Comparison of ENCODE assay signal across 27 cellular contexts in the genomic region with DNA sequence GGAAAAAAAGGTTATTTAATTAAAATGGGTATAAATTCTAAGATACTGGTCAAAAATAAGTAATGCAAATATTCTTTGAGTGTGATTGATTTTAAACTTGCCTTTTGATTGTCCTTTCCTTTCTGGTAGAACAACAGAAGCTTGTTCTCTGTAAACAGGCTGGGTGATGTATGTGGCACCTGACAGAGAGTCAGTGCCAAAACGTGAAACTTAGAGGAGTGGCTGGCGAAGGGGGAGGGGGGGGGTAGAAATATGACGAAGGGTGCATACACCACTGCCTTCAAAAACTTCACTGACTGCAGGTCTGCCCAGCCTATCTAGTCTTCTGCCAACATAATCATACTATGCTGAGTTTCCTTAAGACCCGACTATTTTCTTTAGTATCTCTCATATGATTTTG.
"Had no signal": no experiment of that assay in that cellular context is flagged by ENCODE, and none has a peak within 500 bp of the region (broad histone marks: within the 10 kb centered on the region; RNA-seq: fewer than 3 reads in every experiment).

No MANE protein-coding gene starts in this region.

- H3K27ac ChIP-seq: ascending aorta, cardiac muscle cell, PC-9 had no signal

- H3K27ac Mint-ChIP-seq: activated CD4-positive, alpha-beta T cell treated with anti-CD3 and anti-CD28 coated beads, Interleukin-2, amount 10 ng/mL, durations not matched to agents 24 days and 14 days; activated CD8-positive, alpha-beta memory T cell treated with anti-CD3 and anti-CD28 coated beads, Interleukin-2, amount 10 ng/mL, durations not matched to agents 7 days and 5 days; activated naive CD4-positive, alpha-beta T cell treated with anti-CD3 and anti-CD28 coated beads, Interleukin-2, amount 50 U/mL, for 72 hours; activated naive CD8-positive, alpha-beta T cell treated with anti-CD3 and anti-CD28 coated beads, Interleukin-2, amount 50 U/mL, for 24 hours; activated T-cell treated with anti-CD3 and anti-CD28 coated beads, Interleukin-2, amount 50 U/mL, for 24 hours; activated T-helper 1 cell treated with anti-CD3 and anti-CD28 coated beads, Interleukin-12 subunit alpha, Interleukin-12 subunit beta, Interleukin-2, Interleukin-4 antibody, amounts not matched to agents 30 ng/mL and 10 ng/mL and 1 ng/mL, durations not matched to agents 14 hours and 24 hours and 36 hours; T-helper 1 cell treated with Interleukin-12 subunit alpha and Interleukin-12 subunit beta and Interleukin-4 antibody, amounts not matched to agents 30 μg/mL and 1 μg/mL, for 36 hours; WTC11 had no signal

- FAIRE-seq: K562 had no signal

- H3K4me3 Mint-ChIP-seq: activated CD4-positive, alpha-beta T cell treated with anti-CD3 and anti-CD28 coated beads, Interleukin-2, amount 10 ng/mL, durations not matched to agents 24 days and 14 days; activated CD8-positive, alpha-beta memory T cell treated with anti-CD3 and anti-CD28 coated beads, Interleukin-2, amount 10 ng/mL, durations not matched to agents 7 days and 5 days; activated naive CD8-positive, alpha-beta T cell treated with anti-CD3 and anti-CD28 coated beads, Interleukin-2, amount 50 U/mL, for 24 hours; activated T-cell treated with anti-CD3 and anti-CD28 coated beads, Interleukin-2, amount 50 U/mL, for 24 hours; activated T-helper 1 cell treated with anti-CD3 and anti-CD28 coated beads, Interleukin-12 subunit alpha, Interleukin-12 subunit beta, Interleukin-2, Interleukin-4 antibody, amounts not matched to agents 30 ng/mL and 10 ng/mL and 1 ng/mL, durations not matched to agents 14 hours and 24 hours and 36 hours; brain; T-helper 1 cell treated with Interleukin-12 subunit alpha and Interleukin-12 subunit beta and Interleukin-4 antibody, amounts not matched to agents 30 μg/mL and 1 μg/mL, for 36 hours; WTC11 had no signal

- ATAC-seq: activated CD8-positive, alpha-beta memory T cell treated with anti-CD3 and anti-CD28 coated beads, Interleukin-2, amount 10 ng/mL, durations not matched to agents 7 days and 5 days; activated naive CD4-positive, alpha-beta T cell treated with anti-CD3 and anti-CD28 coated beads, Interleukin-2, amount 50 U/mL, for 72 hours; activated naive CD8-positive, alpha-beta T cell treated with anti-CD3 and anti-CD28 coated beads, Interleukin-2, amount 50 U/mL, for 24 hours; K562; Right ventricle myocardium inferior; SK-N-SH treated with all-trans-retinoic acid at 6 μM for 48 hours; WTC11 had no signal

- H3K27me3 Mint-ChIP-seq: activated CD4-positive, alpha-beta T cell treated with anti-CD3 and anti-CD28 coated beads, Interleukin-2, amount 10 ng/mL, durations not matched to agents 24 days and 14 days; activated CD8-positive, alpha-beta memory T cell treated with anti-CD3 and anti-CD28 coated beads, Interleukin-2, amount 10 ng/mL, durations not matched to agents 7 days and 5 days; activated naive CD8-positive, alpha-beta T cell treated with anti-CD3 and anti-CD28 coated beads, Interleukin-2, amount 50 U/mL, for 24 hours; activated T-cell treated with anti-CD3 and anti-CD28 coated beads, Interleukin-2, amount 50 U/mL, for 24 hours had no signal

- H3K4me1 Mint-ChIP-seq: activated CD4-positive, alpha-beta T cell treated with anti-CD3 and anti-CD28 coated beads, Interleukin-2, amount 10 ng/mL, durations not matched to agents 24 days and 14 days; activated CD8-positive, alpha-beta memory T cell treated with anti-CD3 and anti-CD28 coated beads, Interleukin-2, amount 10 ng/mL, durations not matched to agents 7 days and 5 days; activated naive CD8-positive, alpha-beta T cell treated with anti-CD3 and anti-CD28 coated beads, Interleukin-2, amount 50 U/mL, for 24 hours had no signal

- H3K4me3 ChIP-seq: ascending aorta, cardiac muscle cell, K562, PC-9 had no signal

- H3K4me2 ChIP-seq: PC-9 had no signal

- H2AFZ ChIP-seq: PC-9 had no signal

- H3K36me3 Mint-ChIP-seq: activated CD8-positive, alpha-beta memory T cell treated with anti-CD3 and anti-CD28 coated beads, Interleukin-2, amount 10 ng/mL, durations not matched to agents 7 days and 5 days; activated naive CD4-positive, alpha-beta T cell treated with anti-CD3 and anti-CD28 coated beads, Interleukin-2, amount 50 U/mL, for 72 hours; brain had no signal

- H3K4me1 ChIP-seq: ascending aorta had no signal

- H3K27me3 ChIP-seq: ascending aorta, cardiac muscle cell had no signal

- H3K9me3 ChIP-seq: ascending aorta had no signal

- H3K36me3 ChIP-seq: ascending aorta, cardiac muscle cell had no signal

- DNase-seq: activated CD4-positive, alpha-beta T cell treated with anti-CD3 and anti-CD28 coated beads, Interleukin-2, amount 10 ng/mL, durations not matched to agents 24 days and 14 days; activated CD4-positive, alpha-beta T cell treated with anti-CD3 and anti-CD28 coated beads, Interleukin-2, amount 50 U/mL, for 48 hours; activated CD4-positive, CD25-positive, alpha-beta regulatory T cell treated with anti-CD3 and anti-CD28 coated beads, Interleukin-2, amount 50 U/mL, for 72 hours; activated CD8-positive, alpha-beta memory T cell treated with anti-CD3 and anti-CD28 coated beads, Interleukin-2, amount 10 ng/mL, durations not matched to agents 7 days and 5 days; activated effector memory CD4-positive, alpha-beta T cell treated with anti-CD3 and anti-CD28 coated beads, Interleukin-2, amount 50 U/mL, for 16 hours; activated naive CD4-positive, alpha-beta T cell treated with Interleukin-2 at 50 U/mL for 16 hours; activated naive CD8-positive, alpha-beta T cell treated with anti-CD3 and anti-CD28 coated beads, Interleukin-2, amount 50 U/mL, for 24 hours; activated T-cell treated with anti-CD3 and anti-CD28 coated beads, Interleukin-2, amount 50 U/mL, for 24 hours; amniotic stem cell; Karpas-422; MM.1S; NCI-H146; NCI-H187 treated with DMSO at 0.1 percent for 48 hours; NCI-H2081 treated with DMSO at 0.1 percent for 48 hours; NCI-H226; NCI-H526; PC-9 had no signal
